8 cellular contexts compared by ENCODE assay signal in genomic region chr1:151197863-151198253, GRCh38. TPM values are rescaled to one million over a fixed set of nuclear protein-coding genes. Genes with fewer than 3 reads are reported as not detected.
DNase-seq lines count a peak whose midpoint lies in the region; ATAC-seq, FAIRE-seq and TF ChIP-seq lines count a peak whose summit lies in the region.

No MANE protein-coding gene starts in this region.

- no peaks in the 10 kb centered on the region for H3K9me3 Mint-ChIP-seq in CD8-positive, alpha-beta T cell

- POLR2A ChIA-PET in CD8-positive, alpha-beta T cell (lab: Charles Lee), result interaction anchor here (4.3 kb wide), 1 partner anchor 8 kb away, joined by 15 read pairs; the partner anchor contains the start of gene VPS72

- H3K9me3 ChIP-seq in CD8-positive, alpha-beta T cell (ENCODE audit: low read length), result no peaks in the 10 kb centered on the region
- H3K9me3 ChIP-seq in muscle layer of colon (ENCODE audit: low read length), result no peaks in the 10 kb centered on the region

- H3K36me3 Mint-ChIP-seq in CD8-positive, alpha-beta T cell, result peaks cover 25% of the 10 kb centered on the region

- intact Hi-C loops in CD8-positive, alpha-beta T cell (cut with DNase I, micrococcal nuclease), result loop anchor here (1.0 to 5.0 kb wide), 13 partner anchors 8 to 876 kb away; partner anchors contain the start of genes PSMB4 (in 2 of the 2), PSMD4 (in 2 of the 2), SCNM1 (in 2 of the 2) and VPS72 (in 2 of the 2)

- ATAC-seq in CD8-positive, alpha-beta T cell, result no peak

- H3K27ac ChIP-seq in CD8-positive, alpha-beta T cell (ENCODE audit: low read depth, low read length), result peak overlapping the region; percentile 78
- H3K27ac ChIP-seq in muscle layer of colon (ENCODE audit: low read depth, low read length), result peak overlapping the region; percentile 63

- no peak for FAIRE-seq in bronchial epithelial cell (lab: Jason Lieb, UNC)
- no peak for FAIRE-seq in D721Med (lab: Jason Lieb, UNC)

- peak overlapping the region; percentile 88 for H3K4me3 ChIP-seq in CD8-positive, alpha-beta T cell (ENCODE audit: low read depth, low read length)
- H3K4me3 ChIP-seq in bronchial epithelial cell (ENCODE audit: low read depth, low read length) (peak overlapping the region; percentile 62), muscle layer of colon (ENCODE audit: low read depth in 1 of 2, low read length in 2 of 2) (peak overlapping the region; percentile 16 to 96)

- no peaks in the 10 kb centered on the region for H3K27me3 Mint-ChIP-seq in CD8-positive, alpha-beta T cell (ENCODE audit: low read depth)

- H3K9ac ChIP-seq in muscle layer of colon (ENCODE audit: low read length), result peak overlapping the region; percentile 87

- peak overlapping the region; percentile 97 for H3K4me3 Mint-ChIP-seq in CD8-positive, alpha-beta T cell

- no peaks in the 10 kb centered on the region for H3K27me3 ChIP-seq in CD8-positive, alpha-beta T cell (ENCODE audit: insufficient read depth, low read length)
- H3K27me3 ChIP-seq in bronchial epithelial cell (ENCODE audit: control insufficient read depth, insufficient read depth, low read length), result no peaks in the 10 kb centered on the region
- no peaks in the 10 kb centered on the region for H3K27me3 ChIP-seq in muscle layer of colon (ENCODE audit: control insufficient read depth in 1 of 2, insufficient read depth in 2 of 2, low read length in 2 of 2)

- peak overlapping the region; percentile 92 for H3K27ac Mint-ChIP-seq in CD8-positive, alpha-beta T cell

- no peaks in the 10 kb centered on the region for H3K36me3 ChIP-seq in CD8-positive, alpha-beta T cell (ENCODE audit: insufficient read depth, low read length)
- H3K36me3 ChIP-seq in bronchial epithelial cell (ENCODE audit: control insufficient read depth, insufficient read depth, low read length), result peaks cover 5% of the 10 kb centered on the region
- no peaks in the 10 kb centered on the region for H3K36me3 ChIP-seq in muscle layer of colon (ENCODE audit: insufficient read depth, low read length)

- peaks cover 28% of the 10 kb centered on the region for H3K4me1 ChIP-seq in CD8-positive, alpha-beta T cell (ENCODE audit: insufficient read depth, low read length)
- peaks cover 26% of the 10 kb centered on the region for H3K4me1 ChIP-seq in muscle layer of colon (ENCODE audit: insufficient read depth, low read length)

- no peak for TF ChIP-seq CTCF in CD8-positive, alpha-beta T cell (IDR thresholded peaks at IDR 0.05)
- no peak for TF ChIP-seq CTCF in bronchial epithelial cell (IDR thresholded peaks at IDR 0.05; ENCODE audit: insufficient read depth, low read length, severe bottlenecking)
- no peak for TF ChIP-seq CTCF in D721Med (IDR thresholded peaks at IDR 0.05; ENCODE audit: insufficient read depth, missing control alignments)

- H3K4me1 Mint-ChIP-seq in CD8-positive, alpha-beta T cell (ENCODE audit: low read depth), result peaks cover 43% of the 10 kb centered on the region

- DNase-seq in CD8-positive, alpha-beta T cell, result no peak
- DNase-seq in LoVo (ENCODE audit: low spot score) (peak; percentile 68), bronchial epithelial cell (ENCODE audit: low read depth) (peak; percentile 62), COLO829 (ENCODE audit: low spot score) (no peak), foreskin melanocyte (no peak), D721Med (ENCODE audit: insufficient read length, low spot score) (no peak)
- DNase-seq in stimulated activated naive CD4-positive, alpha-beta T cell (lab: John Stamatoyannopoulos, UW), result no peak

- CTCF ChIA-PET in CD8-positive, alpha-beta T cell (lab: Charles Lee), result no interaction called here

RNA-seq across cellular contexts. Expression of gene PIP5K1A, which starts 0.5 kb away (rescaled TPM):
- total RNA-seq in CD8-positive, alpha-beta T cell, result 10 to 100 TPM; 37.2 to 48.2 TPM
- 40.2 and 44.0 TPM in 2 replicates for total RNA-seq in bronchial epithelial cell

RNA-seq across cellular contexts. Expression of gene VPS72, which starts 7.9 kb away (rescaled TPM):
- total RNA-seq in CD8-positive, alpha-beta T cell, result 10 to 100 TPM in 1 of 2 experiments, 1 to 10 TPM in 1; 7.0 to 12.1 TPM
- total RNA-seq in bronchial epithelial cell, result 64.2 and 69.4 TPM in 2 replicates

RNA-seq across cellular contexts. Expression of gene TMOD4, which starts 22.1 kb away (rescaled TPM):
- total RNA-seq in CD8-positive, alpha-beta T cell, result 1 to 10 TPM in 1 of 2 experiments, under 1 TPM in 1; 0.98 to 1.7 TPM
- total RNA-seq in bronchial epithelial cell, result not detected in 2 replicates

RNA-seq across cellular contexts. Expression of gene SCNM1, which starts 31.9 kb away (rescaled TPM):
- 10 to 100 TPM; 35.0 to 40.4 TPM for total RNA-seq in CD8-positive, alpha-beta T cell
- 19.7 and 34.9 TPM in 2 replicates for total RNA-seq in bronchial epithelial cell

RNA-seq across cellular contexts. Expression of gene LYSMD1, which starts 32.2 kb away (rescaled TPM):
- total RNA-seq in CD8-positive, alpha-beta T cell, result under 1 TPM; 0.49 to 0.94 TPM
- total RNA-seq in bronchial epithelial cell, result 5.0 and 8.6 TPM in 2 replicates

Comparison
In these comparisons a context has a peak if more than half of its experiments do, and no peak if none do; other contexts are left out.
1. DNase-seq: peak in LoVo (single experiment) and bronchial epithelial cell (single experiment); none in CD8-positive, alpha-beta T cell (0 of 7), stimulated activated naive CD4-positive, alpha-beta T cell (0 of 6), COLO829 (single experiment), foreskin melanocyte (single experiment) and D721Med (single experiment).
2. Peak in every context shown above with its lines, with median percentiles within 50 percentile points of each other: H3K4me3 ChIP-seq.